ENCODE assay signal across 24 cellular contexts in genomic region chr3:28698706-28699105, GRCh38.
"Had no signal": no experiment of that assay in that cellular context is flagged by ENCODE, and none has a peak within 500 bp of the region (broad histone marks: within the 10 kb centered on the region; RNA-seq: fewer than 3 reads in every experiment).

No MANE protein-coding gene starts in this region.

- H3K4me1 ChIP-seq: ascending aorta had no signal

- ATAC-seq: activated CD8-positive, alpha-beta T cell treated with anti-CD3 and anti-CD28 coated beads, Interleukin-2, amount 10 ng/mL, durations not matched to agents 7 days and 5 days; WTC11 had no signal

- H3K36me3 Mint-ChIP-seq: activated naive CD4-positive, alpha-beta T cell treated with anti-CD3 and anti-CD28 coated beads, Interleukin-2, amount 50 U/mL, for 24 hours; brain; WTC11 had no signal

- H3K4me1 Mint-ChIP-seq: activated naive CD4-positive, alpha-beta T cell treated with anti-CD3 and anti-CD28 coated beads, Interleukin-2, amount 50 U/mL, for 24 hours; central memory CD8-positive, alpha-beta T cell had no signal

- H3K9me3 Mint-ChIP-seq: activated T-cell treated with anti-CD3 and anti-CD28 coated beads, Interleukin-2, amount 50 U/mL, for 24 hours; brain; WTC11 had no signal

- H3K27me3 ChIP-seq: ascending aorta had no signal

- H3K4me3 Mint-ChIP-seq: activated CD8-positive, alpha-beta T cell treated with anti-CD3 and anti-CD28 coated beads, Interleukin-2, amount 10 ng/mL, durations not matched to agents 7 days and 5 days; activated naive CD4-positive, alpha-beta T cell treated with anti-CD3 and anti-CD28 coated beads, Interleukin-2, amount 50 U/mL, for 24 hours; activated T-cell treated with anti-CD3 and anti-CD28 coated beads, Interleukin-2, amount 50 U/mL, for 24 hours; activated T-helper 1 cell treated with anti-CD3 and anti-CD28 coated beads, Interleukin-12 subunit alpha, Interleukin-12 subunit beta, Interleukin-2, Interleukin-4 antibody, amounts not matched to agents 30 ng/mL and 10 ng/mL and 1 ng/mL, durations not matched to agents 14 hours and 24 hours and 36 hours; brain; central memory CD8-positive, alpha-beta T cell; WTC11 had no signal

- DNase-seq: activated CD4-positive, alpha-beta T cell treated with anti-CD3 and anti-CD28 coated beads for 48 hours; activated CD4-positive, alpha-beta T cell treated with anti-CD3 and anti-CD28 coated beads, Interleukin-2, amount 50 U/mL, for 4 hours; activated CD4-positive, CD25-positive, alpha-beta regulatory T cell treated with anti-CD3 and anti-CD28 coated beads, Interleukin-2, amount 50 U/mL, for 72 hours; activated CD8-positive, alpha-beta T cell treated with anti-CD3 and anti-CD28 coated beads, Interleukin-2, amount 10 ng/mL, durations not matched to agents 7 days and 5 days; activated effector memory CD4-positive, alpha-beta T cell treated with Interleukin-2 at 50 U/mL for 16 hours; activated naive CD4-positive, alpha-beta T cell; activated T-cell treated with anti-CD3 and anti-CD28 coated beads, Interleukin-2, amount 50 U/mL, for 24 hours; amniotic stem cell; KG1; NCI-H1048; NCI-H1930; NCI-H2171; NCI-H2227 treated with DMSO at 0.1 percent for 48 hours; NCI-H446 treated with DMSO at 0.1 percent for 48 hours; NCI-H524 treated with DMSO at 0.1 percent for 48 hours; NCI-H82; SIG-M5; T-helper 1 cell had no signal

- H3K9me3 ChIP-seq: ascending aorta had no signal

- H3K27ac Mint-ChIP-seq: activated CD8-positive, alpha-beta T cell treated with anti-CD3 and anti-CD28 coated beads, Interleukin-2, amount 10 ng/mL, durations not matched to agents 7 days and 5 days; activated naive CD4-positive, alpha-beta T cell treated with anti-CD3 and anti-CD28 coated beads, Interleukin-2, amount 50 U/mL, for 24 hours; activated T-cell treated with anti-CD3 and anti-CD28 coated beads, Interleukin-2, amount 50 U/mL, for 24 hours; activated T-helper 1 cell treated with anti-CD3 and anti-CD28 coated beads, Interleukin-12 subunit alpha, Interleukin-12 subunit beta, Interleukin-2, Interleukin-4 antibody, amounts not matched to agents 30 ng/mL and 10 ng/mL and 1 ng/mL, durations not matched to agents 14 hours and 24 hours and 36 hours; brain; WTC11 had no signal

- H3K27ac ChIP-seq: ascending aorta had no signal

- H3K36me3 ChIP-seq: ascending aorta had no signal

- H3K27me3 Mint-ChIP-seq: activated naive CD4-positive, alpha-beta T cell treated with anti-CD3 and anti-CD28 coated beads, Interleukin-2, amount 50 U/mL, for 24 hours; activated T-cell treated with anti-CD3 and anti-CD28 coated beads, Interleukin-2, amount 50 U/mL, for 24 hours; brain; central memory CD8-positive, alpha-beta T cell had no signal

- H3K4me3 ChIP-seq: ascending aorta had no signal
